In the genomic region with DNA sequence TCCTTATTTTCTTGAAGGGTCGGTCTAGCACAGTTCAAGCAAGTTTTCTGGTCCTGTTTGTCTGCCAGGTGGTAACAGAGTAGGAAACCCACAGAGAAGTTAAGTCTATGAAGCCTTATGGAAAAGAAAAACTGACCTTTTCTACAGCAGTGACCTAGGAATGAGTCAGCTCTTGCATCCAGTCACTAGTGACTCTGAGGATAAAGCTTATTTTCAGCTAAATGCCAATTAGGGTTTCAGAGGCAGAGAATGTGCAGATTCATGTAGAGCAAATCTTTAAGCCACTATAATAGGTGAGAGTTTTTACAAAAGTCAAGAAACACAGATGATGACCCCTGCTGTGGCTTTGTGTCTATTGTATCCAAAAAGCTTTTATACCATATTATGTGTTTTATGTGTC, we compare ENCODE assay signal across 12 cellular contexts.
DNase-seq lines count a peak whose midpoint lies in the region; ATAC-seq, FAIRE-seq and TF ChIP-seq lines count a peak whose summit lies in the region.
"Had no signal": no experiment of that assay in that cellular context is flagged by ENCODE, and none has a peak within 500 bp of the region (broad histone marks: within the 10 kb centered on the region; RNA-seq: fewer than 3 reads in every experiment).

No MANE protein-coding gene starts in this region.

- no peaks in the 10 kb centered on the region for H3K36me3 ChIP-seq in HUES64 (ENCODE audit: insufficient read depth, low read length)
- no peaks in the 10 kb centered on the region for H3K36me3 ChIP-seq in bronchial epithelial cell (ENCODE audit: control insufficient read depth, insufficient read depth, low read length)
- H3K36me3 ChIP-seq in mesodermal cell (ENCODE audit: control insufficient read depth, insufficient read depth, low read length) = no peaks in the 10 kb centered on the region
- H3K36me3 ChIP-seq in CD8-positive, alpha-beta T cell (ENCODE audit: insufficient read depth, low read length) = no peaks in the 10 kb centered on the region

- H3K4me1 Mint-ChIP-seq in CD8-positive, alpha-beta T cell (ENCODE audit: low read depth) = no peaks in the 10 kb centered on the region

- H3K9me3 ChIP-seq in HUES64 (ENCODE audit: insufficient read depth, low read depth, low read length) (no peaks in the 10 kb centered on the region), mesodermal cell (ENCODE audit: control insufficient read depth, low read length) (no peaks in the 10 kb centered on the region)
- no peaks in the 10 kb centered on the region for H3K9me3 ChIP-seq in CD8-positive, alpha-beta T cell (ENCODE audit: low read length)

- H3K27me3 ChIP-seq in HUES64 (ENCODE audit: insufficient read depth, low read length) (no peaks in the 10 kb centered on the region), bronchial epithelial cell (ENCODE audit: control insufficient read depth, insufficient read depth, low read length) (no peaks in the 10 kb centered on the region)
- H3K27me3 ChIP-seq in CD8-positive, alpha-beta T cell (ENCODE audit: insufficient read depth, low read length) = no peaks in the 10 kb centered on the region

- H3K27ac Mint-ChIP-seq in CD8-positive, alpha-beta T cell = no peak overlapping the region

- no peaks in the 10 kb centered on the region for H3K9me3 Mint-ChIP-seq in CD8-positive, alpha-beta T cell

- WGBS in HUES64 = 85% methylated on average over 1 of the region's 1 CpG
- 67% methylated on average over 1 of the region's 1 CpG; no CpG with 5 or more reads in 1 of the 2 experiments for WGBS in mesodermal cell (ENCODE audit: insufficient coverage in 2 of 2), 2 experiments

- no peak overlapping the region for H3K9ac ChIP-seq in HUES64 (ENCODE audit: low read depth, low read length)

- H3K27me3 Mint-ChIP-seq in CD8-positive, alpha-beta T cell (ENCODE audit: low read depth) = no peaks in the 10 kb centered on the region

- intact Hi-C loops in CD8-positive, alpha-beta T cell (cut with DNase I, micrococcal nuclease) = loop anchor here in 1 of 2 experiments (5.0 kb wide), 1 partner anchor 1548 kb away; no protein-coding TSS in a partner anchor
- intact Hi-C loops in Right ventricle myocardium superior (cut with DNase I) = no loop called here

- POLR2A ChIA-PET in CD8-positive, alpha-beta T cell (lab: Charles Lee) = no interaction called here

- FAIRE-seq in bronchial epithelial cell (lab: Jason Lieb, UNC) = no peak

- no peak overlapping the region for H3K4me3 Mint-ChIP-seq in CD8-positive, alpha-beta T cell

- CTCF ChIA-PET in CD8-positive, alpha-beta T cell (lab: Charles Lee) = interaction anchor here (1.0 kb wide), 1 partner anchor 614 kb away, joined by 3 read pairs; no protein-coding TSS in a partner anchor

- H3K27ac ChIP-seq in HUES64 (ENCODE audit: low read depth, low read length) (peak overlapping the region; percentile 42; the same call in 1 of the 2 replicates), mesodermal cell (ENCODE audit: low read depth, low read length, severe bottlenecking) (peak overlapping the region; percentile 44)
- no peak overlapping the region for H3K27ac ChIP-seq in CD8-positive, alpha-beta T cell (ENCODE audit: low read depth, low read length)

- ATAC-seq in CD8-positive, alpha-beta T cell = no peak
- ATAC-seq in GM21786 (IDR thresholded peaks at IDR 0.05; ENCODE audit: unreplicated experiment) (no peak), Right ventricle myocardium superior (ENCODE audit: poor library complexity) (no peak)
- ATAC-seq: left ventricle myocardium superior had no signal

- TF ChIP-seq CTCF in bronchial epithelial cell (IDR thresholded peaks at IDR 0.05; ENCODE audit: insufficient read depth, low read length, severe bottlenecking) = no peak
- no peak for TF ChIP-seq CTCF in CD8-positive, alpha-beta T cell (IDR thresholded peaks at IDR 0.05)

- peaks cover 3% of the 10 kb centered on the region for H3K36me3 Mint-ChIP-seq in CD8-positive, alpha-beta T cell

- H3K4me3 ChIP-seq in HUES64 (ENCODE audit: low read length) = no peak overlapping the region
- no peak overlapping the region for H3K4me3 ChIP-seq in bronchial epithelial cell (ENCODE audit: low read depth, low read length)
- no peak overlapping the region for H3K4me3 ChIP-seq in mesodermal cell (ENCODE audit: extremely low read depth, insufficient read depth, low read length, poor library complexity, severe bottlenecking)
- H3K4me3 ChIP-seq in CD8-positive, alpha-beta T cell (ENCODE audit: low read depth, low read length) = no peak overlapping the region

- H3K4me1 ChIP-seq in HUES64 (ENCODE audit: insufficient read depth, low read length) (peaks cover 17% of the 10 kb centered on the region; the same call in 1 of the 2 replicates), mesodermal cell (ENCODE audit: control insufficient read depth, insufficient read depth, low read length, poor library complexity, severe bottlenecking) (no peaks in the 10 kb centered on the region)
- no peaks in the 10 kb centered on the region for H3K4me1 ChIP-seq in CD8-positive, alpha-beta T cell (ENCODE audit: insufficient read depth, low read length)

- DNase-seq in AG20443 (ENCODE audit: low spot score) = peak; percentile 57
- peak; percentile 69 for DNase-seq in bronchial epithelial cell (ENCODE audit: low read depth)
- DNase-seq in CD8-positive, alpha-beta T cell = no peak
- no peak for DNase-seq in 8988T
- no peak for DNase-seq in Right ventricle myocardium superior
- DNase-seq: cortex of kidney, left ventricle myocardium superior, MM.1S, SHP77 treated with DMSO at 0.1 percent for 48 hours had no signal

Comparison
In these comparisons a context has a peak if more than half of its experiments do, and no peak if none do; other contexts are left out.
1. DNase-seq: peak in AG20443 (single experiment) and bronchial epithelial cell (single experiment); none in CD8-positive, alpha-beta T cell (0 of 7), 8988T (single experiment) and Right ventricle myocardium superior (single experiment).